8 cellular contexts compared by ENCODE assay signal in genomic region chr14:24605435-24606190, GRCh38. TPM values are rescaled to one million over a fixed set of nuclear protein-coding genes. Genes with fewer than 3 reads are reported as not detected.
DNase-seq lines count a peak whose midpoint lies in the region; ATAC-seq and TF ChIP-seq lines count a peak whose summit lies in the region.

No MANE protein-coding gene starts in this region.

- no peaks in the 10 kb centered on the region for H3K27me3 ChIP-seq in HL-60 (ENCODE audit: insufficient read depth, poor library complexity, severe bottlenecking)

- POLR2A ChIA-PET in MCF 10A (lab: Yijun Ruan, JAX): no interaction called here

- TF ChIP-seq CTCF in HL-60 (IDR thresholded peaks at IDR 0.05; ENCODE audit: insufficient read depth, low read length) (peak; percentile 84), VCaP (conservative IDR thresholded peaks at IDR 0.05) (peak; percentile 78), MCF 10A (IDR thresholded peaks at IDR 0.05; ENCODE audit: unreplicated experiment) (peak; percentile 74), mesothelial cell of epicardium (IDR thresholded peaks at IDR 0.05; ENCODE audit: unreplicated experiment) (peak; percentile 26)

- H3K27ac ChIP-seq in HL-60 (replicated peaks): 0 out of 2 replicates have a peak overlapping the region, but pooled peaks have one; percentile 3
- no peak overlapping the region for H3K27ac ChIP-seq in VCaP

- H3K27me3 Mint-ChIP-seq in MCF 10A (ENCODE audit: insufficient read depth, unreplicated experiment): peaks cover 11% of the 10 kb centered on the region
- no peaks in the 10 kb centered on the region for H3K27me3 Mint-ChIP-seq in mesothelial cell of epicardium (ENCODE audit: low read depth)
- peaks cover 5% of the 10 kb centered on the region for H3K27me3 Mint-ChIP-seq in stimulated activated naive CD8-positive, alpha-beta T cell treated with anti-CD3 and anti-CD28 coated beads, Interleukin-15, amount 100 ng/mL, for 72 hours

- CTCF ChIA-PET in MCF 10A (lab: Yijun Ruan, JAX): interaction anchor here (0.6 kb wide), 1 partner anchor 26 kb away, joined by 3 read pairs; no protein-coding TSS in a partner anchor

- DNase-seq in G401 (ENCODE audit: low spot score) (peak; percentile 1), HL-60 (ENCODE audit: low read depth in 1 of 2, low spot score in 1 of 2) (peak in 1 of 2 experiments; percentile 73), MCF 10A (ENCODE audit: unreplicated experiment) (peak; percentile 24), mesothelial cell of epicardium (ENCODE audit: low spot score in 2 of 2, unreplicated experiment in 2 of 2) (no peak), inferior parietal cortex (ENCODE audit: extremely low spot score) (no peak)
- DNase-seq in stimulated activated naive CD8-positive, alpha-beta T cell treated with anti-CD3 and anti-CD28 coated beads, Interleukin-15, amount 100 ng/mL, for 72 hours: peak; percentile 75 to 80

- no peaks in the 10 kb centered on the region for H3K36me3 Mint-ChIP-seq in MCF 10A (ENCODE audit: insufficient read depth, unreplicated experiment)
- H3K36me3 Mint-ChIP-seq in mesothelial cell of epicardium: no peaks in the 10 kb centered on the region

- H3K27ac Mint-ChIP-seq in MCF 10A (ENCODE audit: low read depth, unreplicated experiment): no peak overlapping the region
- no peak overlapping the region for H3K27ac Mint-ChIP-seq in mesothelial cell of epicardium
- H3K27ac Mint-ChIP-seq in stimulated activated naive CD8-positive, alpha-beta T cell treated with anti-CD3 and anti-CD28 coated beads, Interleukin-15, amount 100 ng/mL, for 72 hours: peak overlapping the region; percentile 86 to 95

- intact Hi-C loops in MCF 10A (cut with micrococcal nuclease): loop anchor here (5.0 kb wide), 1 partner anchor 72 kb away; no protein-coding TSS in a partner anchor

- in situ Hi-C loops in G401 (cut with HindIII; ENCODE audit: low sequenced_read_pairs): no loop called here

- no TSS peak for BruUV-seq in MCF 10A (replicated peaks; lab: Mats Ljungman, UMichigan)

- ATAC-seq in GM21390 (IDR thresholded peaks at IDR 0.05; ENCODE audit: unreplicated experiment): peak; percentile 78
- ATAC-seq in stimulated activated naive CD8-positive, alpha-beta T cell treated with anti-CD3 and anti-CD28 coated beads, Interleukin-15, amount 100 ng/mL, for 72 hours: peak; percentile 84

- no peak overlapping the region for H3K4me3 Mint-ChIP-seq in MCF 10A (ENCODE audit: unreplicated experiment)
- no peak overlapping the region for H3K4me3 Mint-ChIP-seq in mesothelial cell of epicardium
- H3K4me3 Mint-ChIP-seq in stimulated activated naive CD8-positive, alpha-beta T cell treated with anti-CD3 and anti-CD28 coated beads, Interleukin-15, amount 100 ng/mL, for 72 hours: peak overlapping the region; percentile 84 to 92

- H3K4me1 Mint-ChIP-seq in MCF 10A (ENCODE audit: insufficient read depth, unreplicated experiment) (no peaks in the 10 kb centered on the region), mesothelial cell of epicardium (no peaks in the 10 kb centered on the region)
- peaks cover 54% of the 10 kb centered on the region for H3K4me1 Mint-ChIP-seq in stimulated activated naive CD8-positive, alpha-beta T cell treated with anti-CD3 and anti-CD28 coated beads, Interleukin-15, amount 100 ng/mL, for 72 hours

- H3K4me3 ChIP-seq in HL-60 (replicated peaks; ENCODE audit: insufficient read depth, low read length): no peak overlapping the region

- H3K9me3 Mint-ChIP-seq in MCF 10A (ENCODE audit: unreplicated experiment) (no peaks in the 10 kb centered on the region), mesothelial cell of epicardium (peaks cover 69% of the 10 kb centered on the region)
- H3K9me3 Mint-ChIP-seq in stimulated activated naive CD8-positive, alpha-beta T cell treated with anti-CD3 and anti-CD28 coated beads, Interleukin-15, amount 100 ng/mL, for 72 hours: peaks cover 0 to 4% of the 10 kb centered on the region in 2 donors

RNA-seq across cellular contexts. Expression of gene GZMH, which starts 3.9 kb away (rescaled TPM):
- total RNA-seq in G401 (2014; rRNA removed; shearing (Covaris generic)): not detected in 2 replicates
- total RNA-seq in MCF 10A (2022): not detected in 2 replicates
- total RNA-seq in mesothelial cell of epicardium: not detected in 3 replicates

RNA-seq across cellular contexts. Expression of gene GZMB, which starts 28.4 kb away (rescaled TPM):
- not detected in 2 replicates for total RNA-seq in G401 (2014; rRNA removed; shearing (Covaris generic))
- not detected in 2 replicates for total RNA-seq in MCF 10A (2022)
- not detected in 3 replicates for total RNA-seq in mesothelial cell of epicardium

RNA-seq across cellular contexts. Expression of gene CTSG, which starts 29.6 kb away (rescaled TPM):
- not detected in 2 replicates for total RNA-seq in G401 (2014; rRNA removed; shearing (Covaris generic))
- total RNA-seq in MCF 10A (2022) (not detected in 2 replicates), mesothelial cell of epicardium (not detected in 3 replicates)

Comparison
In these comparisons a context has a peak if more than half of its experiments do, and no peak if none do; other contexts are left out.
1. DNase-seq: peak in G401 (single experiment), MCF 10A (single experiment) and stimulated activated naive CD8-positive, alpha-beta T cell treated with anti-CD3 and anti-CD28 coated beads, Interleukin-15, amount 100 ng/mL, for 72 hours (2 of 2); none in mesothelial cell of epicardium (0 of 2) and inferior parietal cortex (single experiment).
2. CTCF ChIP-seq: peak in every context shown above with its lines; median percentile 84 in HL-60; 78 in VCaP; 74 in MCF 10A; 26 in mesothelial cell of epicardium.
3. H3K27ac Mint-ChIP-seq: peak in stimulated activated naive CD8-positive, alpha-beta T cell treated with anti-CD3 and anti-CD28 coated beads, Interleukin-15, amount 100 ng/mL, for 72 hours (2 of 2); none in MCF 10A (single experiment) and mesothelial cell of epicardium (single experiment).
4. H3K4me3 Mint-ChIP-seq: peak in stimulated activated naive CD8-positive, alpha-beta T cell treated with anti-CD3 and anti-CD28 coated beads, Interleukin-15, amount 100 ng/mL, for 72 hours (2 of 2); none in MCF 10A (single experiment) and mesothelial cell of epicardium (single experiment).